In the genomic region with DNA sequence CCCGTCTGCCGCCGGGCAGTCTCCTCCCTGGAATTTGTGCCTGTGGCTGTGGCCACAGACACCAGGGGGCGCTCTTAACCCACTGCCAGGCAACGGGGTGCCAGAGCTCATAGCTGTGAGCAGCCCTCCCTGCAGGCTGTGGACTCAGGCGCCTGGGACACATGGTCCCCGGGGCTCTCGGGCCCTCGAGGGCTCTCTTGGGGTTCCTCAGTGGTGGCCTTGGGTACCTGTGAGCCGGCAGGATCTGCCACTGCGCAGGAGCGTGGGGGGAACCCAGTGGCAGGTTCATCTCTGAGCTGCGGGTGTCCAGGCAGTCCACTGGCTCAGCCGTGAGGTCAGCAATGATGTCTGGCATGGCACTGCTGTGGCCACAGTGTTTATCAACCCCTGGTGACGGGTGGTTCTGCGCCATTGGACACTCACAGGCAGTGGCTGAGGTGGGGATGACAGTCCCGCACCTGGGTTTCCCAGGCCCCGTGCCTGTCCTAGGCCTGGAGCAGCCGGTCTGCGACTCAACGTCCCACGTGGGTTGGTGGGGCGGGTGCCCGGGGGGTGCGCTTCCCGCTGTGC, we compare ENCODE assay signal across 8 cellular contexts. TPM values are rescaled to one million over a fixed set of nuclear protein-coding genes. Genes with fewer than 3 reads are reported as not detected.
DNase-seq lines count a peak whose midpoint lies in the region; ATAC-seq, FAIRE-seq and TF ChIP-seq lines count a peak whose summit lies in the region.

No MANE protein-coding gene starts in this region.

- no peak overlapping the region for H3K4me3 ChIP-seq in bronchial epithelial cell (ENCODE audit: low read depth, low read length)
- no peak overlapping the region for H3K4me3 ChIP-seq in right lobe of liver

- TF ChIP-seq POLR2A in right lobe of liver (IDR thresholded peaks at IDR 0.05) = no peak

- TF ChIP-seq CTCF in bronchial epithelial cell (IDR thresholded peaks at IDR 0.05; ENCODE audit: insufficient read depth, low read length, severe bottlenecking) (peak; percentile 92), right lobe of liver (IDR thresholded peaks at IDR 0.05) (peak; percentile 74 to 97 (median 92))

- no peak for FAIRE-seq in bronchial epithelial cell (lab: Jason Lieb, UNC)

- DNase-seq in A172 (ENCODE audit: low spot score) (peak; percentile 32), M059J (ENCODE audit: low read depth) (peak; percentile 35), bronchial epithelial cell (ENCODE audit: low read depth) (no peak), right lobe of liver (peak; percentile 73 to 77 (median 76)), OCI-M2 (lab: John Stamatoyannopoulos, UW; ENCODE audit: unreplicated experiment) (no peak)
- DNase-seq in activated CD4-positive, CD25-positive, alpha-beta regulatory T cell (lab: John Stamatoyannopoulos, UW) = peak; percentile 60 to 75 (median 66)
- DNase-seq in stimulated activated CD8-positive, alpha-beta memory T cell treated with anti-CD3 and anti-CD28 coated beads, Interleukin-15, amount 100 ng/mL, for 1 hour (ENCODE audit: low read depth) = peak; percentile 67

- WGBS in right lobe of liver (ENCODE audit: insufficient coverage, low coverage, low lambda C conversion rate, missing lambda C conversion rate) = 79% methylated on average over 4 of the region's 26 CpGs

- ATAC-seq in GM18511 (IDR thresholded peaks at IDR 0.05; ENCODE audit: unreplicated experiment) = peak; percentile 76
- peak; percentile 89 to 98 (median 94) for ATAC-seq in right lobe of liver

- H3K9me3 ChIP-seq in right lobe of liver = no peaks in the 10 kb centered on the region

- H3K27me3 ChIP-seq in bronchial epithelial cell (ENCODE audit: control insufficient read depth, insufficient read depth, low read length) (no peaks in the 10 kb centered on the region), right lobe of liver (no peaks in the 10 kb centered on the region)

- H3K36me3 ChIP-seq in bronchial epithelial cell (ENCODE audit: control insufficient read depth, insufficient read depth, low read length) (peaks cover 2% of the 10 kb centered on the region), right lobe of liver (peaks cover 0 to 13% (median 6%) of the 10 kb centered on the region in 4 donors)

- H3K4me1 ChIP-seq in right lobe of liver = no peaks in the 10 kb centered on the region

- H3K27ac ChIP-seq in right lobe of liver = no peak overlapping the region

- intact Hi-C loops in right lobe of liver (cut with DNase I) = no loop called here

RNA-seq across cellular contexts. Expression of gene PCGF3, which starts 37.2 kb away (rescaled TPM):
- 38.4 and 56.3 TPM in 2 replicates for total RNA-seq in A172 (2014; rRNA removed; shearing (Covaris generic))
- 25.3 and 33.3 TPM in 2 replicates for total RNA-seq in M059J (2014; rRNA removed; shearing (Covaris generic))
- total RNA-seq in bronchial epithelial cell = 30.5 and 40.1 TPM in 2 replicates
- 10 to 100 TPM; 13.0 to 23.5 (median 14.7) TPM for total RNA-seq in right lobe of liver

RNA-seq across cellular contexts. Expression of gene SLC49A3, which starts 53.9 kb away (rescaled TPM):
- total RNA-seq in A172 (2014; rRNA removed; shearing (Covaris generic)) = 0.26 and 0.81 TPM in 2 replicates
- not detected in 2 replicates for total RNA-seq in M059J (2014; rRNA removed; shearing (Covaris generic))
- total RNA-seq in bronchial epithelial cell (0.53 and 1.7 TPM in 2 replicates), right lobe of liver (1 to 10 TPM; 2.9 to 9.0 (median 5.2) TPM)

Comparison
In these comparisons a context has a peak if more than half of its experiments do, and no peak if none do; other contexts are left out.
1. DNase-seq: peak in A172 (single experiment), M059J (single experiment), activated CD4-positive, CD25-positive, alpha-beta regulatory T cell (4 of 4), right lobe of liver (3 of 3) and stimulated activated CD8-positive, alpha-beta memory T cell treated with anti-CD3 and anti-CD28 coated beads, Interleukin-15, amount 100 ng/mL, for 1 hour (single experiment); none in bronchial epithelial cell (single experiment) and OCI-M2 (single experiment).